ENCODE assay signal across 15 cellular contexts in the genomic region with DNA sequence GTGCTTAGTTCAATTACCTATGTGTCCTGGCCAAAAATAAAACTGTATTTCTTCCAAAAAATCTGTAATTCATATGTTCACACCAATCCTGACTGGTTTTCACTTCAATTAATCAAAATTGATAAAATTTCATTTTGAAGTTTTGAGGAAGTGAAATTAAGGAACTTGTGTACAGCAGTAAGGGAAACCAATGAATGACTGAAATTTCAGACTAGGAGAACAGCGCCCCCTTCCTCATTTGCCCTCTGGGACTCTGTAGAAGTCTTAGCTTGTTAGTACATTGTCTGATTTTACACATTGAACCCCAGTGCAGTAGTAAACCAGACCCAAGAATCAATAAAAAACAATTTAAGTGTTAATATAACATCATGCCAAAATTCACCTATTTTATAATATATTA.
A peak's percentile ranks its signal among the peaks of the same experiment; 100 is the strongest.
DNase-seq lines count a peak whose midpoint lies in the region; ATAC-seq and TF ChIP-seq lines count a peak whose summit lies in the region.
"Had no signal": no experiment of that assay in that cellular context is flagged by ENCODE, and none has a peak within 500 bp of the region (broad histone marks: within the 10 kb centered on the region; RNA-seq: fewer than 3 reads in every experiment).

No MANE protein-coding gene starts in this region.

- POLR2A ChIA-PET in A673 (lab: Charles Lee; ENCODE audit: low non-redundant PET), result no interaction called here

- H3K9ac ChIP-seq in NT2/D1 (ENCODE audit: insufficient read length, low read depth), result no peak overlapping the region

- no peaks in the 10 kb centered on the region for H3K36me3 ChIP-seq in A673 (ENCODE audit: insufficient read depth, low read length, poor library complexity, severe bottlenecking)
- no peaks in the 10 kb centered on the region for H3K36me3 ChIP-seq in NT2/D1 (ENCODE audit: insufficient read depth, insufficient read length, low read length)
- H3K36me3 ChIP-seq: prostate gland had no signal

- H3K27ac Mint-ChIP-seq in chondrocyte (ENCODE audit: unreplicated experiment), result no peak overlapping the region
- H3K27ac Mint-ChIP-seq: activated CD4-positive, alpha-beta T cell treated with anti-CD3 and anti-CD28 coated beads for 36 hours; activated naive CD8-positive, alpha-beta T cell treated with anti-CD3 and anti-CD28 coated beads for 36 hours had no signal

- no TSS peak for BruUV-seq in A673 (replicated peaks; lab: Mats Ljungman, UMichigan)

- CTCF ChIA-PET in A673 (lab: Charles Lee), result no interaction called here

- H3K9me3 Mint-ChIP-seq in chondrocyte (ENCODE audit: low read depth), result no peaks in the 10 kb centered on the region

- no peak overlapping the region for H3K4me3 Mint-ChIP-seq in chondrocyte (ENCODE audit: unreplicated experiment)
- H3K4me3 Mint-ChIP-seq: activated CD4-positive, alpha-beta T cell treated with anti-CD3 and anti-CD28 coated beads for 36 hours; activated naive CD8-positive, alpha-beta T cell treated with anti-CD3 and anti-CD28 coated beads for 36 hours had no signal

- ATAC-seq in GM21576 (IDR thresholded peaks at IDR 0.05; ENCODE audit: unreplicated experiment) (peak; percentile 42), GM19023 (IDR thresholded peaks at IDR 0.05; ENCODE audit: unreplicated experiment) (no peak)
- ATAC-seq: activated CD4-positive, alpha-beta T cell treated with anti-CD3 and anti-CD28 coated beads for 36 hours; HepG2 had no signal

- H3K9me3 ChIP-seq in A673 (ENCODE audit: low read depth, low read length, poor library complexity, severe bottlenecking) (no peaks in the 10 kb centered on the region), NT2/D1 (ENCODE audit: insufficient read depth, low read length) (no peaks in the 10 kb centered on the region)
- H3K9me3 ChIP-seq: prostate gland had no signal

- no peak overlapping the region for H3K27ac ChIP-seq in A673 (ENCODE audit: low read depth, low read length, poor library complexity, severe bottlenecking)
- H3K27ac ChIP-seq: prostate gland had no signal

- H3K4me3 ChIP-seq in A673 (ENCODE audit: low read depth, low read length, poor library complexity, severe bottlenecking) (no peak overlapping the region), NT2/D1 (ENCODE audit: insufficient read length, low read depth) (no peak overlapping the region)
- H3K4me3 ChIP-seq: prostate gland had no signal

- H3K4me1 ChIP-seq in A673 (ENCODE audit: insufficient read depth, low read length, poor library complexity, severe bottlenecking) (no peaks in the 10 kb centered on the region), NT2/D1 (ENCODE audit: insufficient read depth, insufficient read length) (no peaks in the 10 kb centered on the region)
- H3K4me1 ChIP-seq: prostate gland had no signal

- intact Hi-C loops in A673 (cut with micrococcal nuclease; ENCODE audit: unreplicated experiment), result no loop called here

- no peaks in the 10 kb centered on the region for H3K36me3 Mint-ChIP-seq in chondrocyte (ENCODE audit: low read depth)
- H3K36me3 Mint-ChIP-seq: activated naive CD8-positive, alpha-beta T cell treated with anti-CD3 and anti-CD28 coated beads for 36 hours had no signal

- peaks cover 5% of the 10 kb centered on the region for H3K4me1 Mint-ChIP-seq in chondrocyte (ENCODE audit: low read depth)
- H3K4me1 Mint-ChIP-seq: activated CD4-positive, alpha-beta T cell treated with anti-CD3 and anti-CD28 coated beads for 36 hours; activated naive CD8-positive, alpha-beta T cell treated with anti-CD3 and anti-CD28 coated beads for 36 hours had no signal

- H3K27me3 ChIP-seq in A673 (replicated peaks; ENCODE audit: insufficient read depth, low read depth, low read length, poor library complexity), result no peaks in the 10 kb centered on the region
- H3K27me3 ChIP-seq in NT2/D1 (ENCODE audit: insufficient read depth, insufficient read length), result no peaks in the 10 kb centered on the region

- TF ChIP-seq CTCF in A673 (conservative IDR thresholded peaks at IDR 0.05; ENCODE audit: low read depth, low read length) (peak; percentile 45; the same call in 1 of the 2 replicates), chondrocyte (IDR thresholded peaks at IDR 0.05) (peak; percentile 36)

- DNase-seq in A673 (ENCODE audit: low spot score), result no peak
- DNase-seq in NT2/D1 (ENCODE audit: low read depth, low spot score), result peak; percentile 13
- DNase-seq in chondrocyte (ENCODE audit: low spot score), result no peak
- no peak for DNase-seq in NK-92 treated with Interleukin-12 subunit alpha and Interleukin-12 subunit beta, amount 100 ng/mL, for 24 hours (lab: John Stamatoyannopoulos, UW)
- no peak for DNase-seq in NCI-H1436 (lab: John Stamatoyannopoulos, UW)
- DNase-seq in middle frontal gyrus (ENCODE audit: extremely low spot score, low spot score), result no peak
- DNase-seq: activated CD4-positive, alpha-beta T cell treated with anti-CD3 and anti-CD28 coated beads for 36 hours; activated naive CD8-positive, alpha-beta T cell treated with anti-CD3 and anti-CD28 coated beads for 36 hours; caudate nucleus; DMS153; SW 1271 had no signal

- no peaks in the 10 kb centered on the region for H3K27me3 Mint-ChIP-seq in chondrocyte (ENCODE audit: low read depth)
- H3K27me3 Mint-ChIP-seq: activated CD4-positive, alpha-beta T cell treated with anti-CD3 and anti-CD28 coated beads for 36 hours; activated naive CD8-positive, alpha-beta T cell treated with anti-CD3 and anti-CD28 coated beads for 36 hours had no signal
